ENCODE assay signal across 18 cellular contexts in the genomic region with DNA sequence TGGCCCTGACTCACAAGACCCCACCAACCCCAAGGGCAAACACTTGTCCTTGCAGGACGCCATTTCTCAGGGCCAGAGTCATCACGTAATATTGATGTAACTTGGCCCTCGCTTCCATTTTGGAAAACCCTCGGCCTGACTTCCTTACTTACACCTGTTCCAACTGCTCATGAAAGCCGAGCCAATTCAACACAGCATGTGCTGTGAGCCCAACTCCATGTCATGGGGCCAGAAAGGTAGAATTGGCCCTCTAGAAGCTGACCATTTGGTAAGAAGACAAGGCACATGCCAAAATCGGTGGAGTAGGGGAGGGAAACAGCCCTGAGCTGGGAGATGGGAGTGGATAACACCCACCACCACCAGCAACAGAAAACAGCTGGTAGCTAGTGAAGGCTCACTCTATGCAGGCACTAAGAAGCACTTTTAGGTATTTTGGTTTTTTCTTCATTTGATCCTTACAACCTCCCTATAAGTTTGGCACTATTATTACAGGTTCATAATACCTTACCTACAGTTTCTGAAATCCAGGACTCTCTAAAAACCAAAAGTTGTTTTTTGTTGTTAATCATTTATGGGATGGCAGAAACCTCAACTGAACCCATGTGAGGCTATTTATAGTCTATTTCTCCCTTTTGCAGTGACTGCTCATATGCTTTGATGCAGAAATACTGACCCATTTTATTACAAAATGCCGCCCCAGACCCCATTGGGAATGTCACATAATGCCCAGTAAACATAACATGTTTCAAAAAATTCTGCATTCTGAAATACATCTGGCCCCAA. TPM values are rescaled to one million over a fixed set of nuclear protein-coding genes. Genes with fewer than 3 reads are reported as not detected.
DNase-seq lines count a peak whose midpoint lies in the region; ATAC-seq, FAIRE-seq and TF ChIP-seq lines count a peak whose summit lies in the region.
"Had no signal": no experiment of that assay in that cellular context is flagged by ENCODE, and none has a peak within 500 bp of the region (broad histone marks: within the 10 kb centered on the region; RNA-seq: fewer than 3 reads in every experiment).

No MANE protein-coding gene starts in this region.

- in situ Hi-C loops in HepG2 (cut with HindIII; ENCODE audit: extremely low pct_ligation_motif_present, low pct_unique_long_range_greater_than_20kb) = no loop called here

- no peaks in the 10 kb centered on the region for H3K27me3 ChIP-seq in liver (ENCODE audit: control insufficient read depth in 4 of 4, insufficient read depth in 4 of 4, low read length in 3 of 4)
- peaks cover 1 to 9% of the 10 kb centered on the region in 2 experiments for H3K27me3 ChIP-seq in HepG2 (ENCODE audit: control insufficient read depth in 1 of 2, insufficient read depth in 2 of 2, low read length in 2 of 2)
- H3K27me3 ChIP-seq in bronchial epithelial cell (ENCODE audit: control insufficient read depth, insufficient read depth, low read length) = no peaks in the 10 kb centered on the region

- H3K79me2 ChIP-seq in HepG2 (ENCODE audit: insufficient read depth, low read length) = no peaks in the 10 kb centered on the region

- H3K36me3 ChIP-seq in liver (ENCODE audit: control insufficient read depth in 4 of 4, insufficient read depth in 3 of 4, low read depth in 1 of 4, low read length in 3 of 4) (no peaks in the 10 kb centered on the region), HepG2 (replicated peaks in 1 of 2; ENCODE audit: control insufficient read depth in 1 of 2, insufficient read depth in 2 of 2, low read length in 2 of 2) (no peaks in the 10 kb centered on the region), bronchial epithelial cell (ENCODE audit: control insufficient read depth, insufficient read depth, low read length) (no peaks in the 10 kb centered on the region)

- TF ChIP-seq RAD21 in liver (IDR thresholded peaks at IDR 0.05) = no peak
- TF ChIP-seq RAD21 in HepG2 (CRISPR knock-in tag; IDR thresholded peaks at IDR 0.05) = no peak

- H4K20me1 ChIP-seq in HepG2 (ENCODE audit: insufficient read depth, low read length) = no peaks in the 10 kb centered on the region

- no peak for DNase-seq in HepG2 (ENCODE audit: low spot score)
- no peak for DNase-seq in bronchial epithelial cell (ENCODE audit: low read depth)
- peak; percentile 58 for DNase-seq in myocyte (ENCODE audit: low read depth)
- no peak for DNase-seq in activated CD4-positive, alpha-beta T cell treated with anti-CD3 and anti-CD28 coated beads, Interleukin-2, amount 50 U/mL, for 1 hour
- DNase-seq in sciatic nerve (ENCODE audit: low spot score) = no peak
- no peak for DNase-seq in NCI-H446 (lab: John Stamatoyannopoulos, UW)
- DNase-seq in Right ventricle myocardium inferior (ENCODE audit: missing footprints) = no peak
- DNase-seq: CD4-positive, alpha-beta T cell; Karpas-422; NCI-H1105; NCI-H1436 treated with DMSO at 0.1 percent for 48 hours; NCI-H187 treated with DMSO at 0.1 percent for 48 hours; NCI-H774; SK-N-SH had no signal

- TF ChIP-seq EP300 in HepG2 (IDR thresholded peaks at IDR 0.05; ENCODE audit: low read depth in 2 of 2, low read length in 2 of 2) (no peak), HepG2 (CRISPR knock-in tag; IDR thresholded peaks at IDR 0.05; ENCODE audit: borderline replicate concordance) (no peak)

- ATAC-seq in HepG2 (no peak), sciatic nerve (no peak), Right ventricle myocardium inferior (no peak)

- BruUV-seq in HepG2 (replicated peaks; lab: Mats Ljungman, UMichigan) = no TSS peak

- CTCF ChIA-PET in HepG2 (lab: Yijun Ruan, JAX; ENCODE audit: low intra/inter-chr PET ratio, low total read pairs) = no interaction called here

- TF ChIP-seq POLR2A in HepG2 (IDR thresholded peaks at IDR 0.05; ENCODE audit: insufficient read depth in 1 of 2, low read depth in 2 of 2, low read length in 2 of 2) = no peak

- intact Hi-C loops in HepG2 (cut with micrococcal nuclease; ENCODE audit: unreplicated experiment) (no loop called here), sciatic nerve (cut with DNase I) (no loop called here), Right ventricle myocardium inferior (cut with DNase I) (loop anchor here (5.0 kb wide), 1 partner anchor 52 kb away; no protein-coding TSS in a partner anchor)

- TF ChIP-seq CTCF in liver (IDR thresholded peaks at IDR 0.05; ENCODE audit: low read depth, low read length, missing input control) (no peak), HepG2 (CRISPR knock-in tag; IDR thresholded peaks at IDR 0.05) (no peak), bronchial epithelial cell (IDR thresholded peaks at IDR 0.05; ENCODE audit: insufficient read depth, low read length, severe bottlenecking) (no peak)

- POLR2A ChIA-PET in HepG2 (lab: Yijun Ruan, JAX) = no interaction called here

- H3K4me3 ChIP-seq in liver (ENCODE audit: low read depth in 1 of 3, low read length in 3 of 3) (no peak overlapping the region), HepG2 (replicated peaks in 1 of 3; ENCODE audit: insufficient read depth in 1 of 3, low read depth in 2 of 3, low read length in 3 of 3) (no peak overlapping the region), bronchial epithelial cell (ENCODE audit: low read depth, low read length) (no peak overlapping the region)

- H2AFZ ChIP-seq in HepG2 (ENCODE audit: low read length) = no peak overlapping the region

- H3K4me1 ChIP-seq in liver (ENCODE audit: control insufficient read depth in 4 of 4, insufficient read depth in 4 of 4, low read length in 3 of 4) (peaks cover 46 to 78% (median 66%) of the 10 kb centered on the region in 4 donors), HepG2 (ENCODE audit: insufficient read depth, low read length) (peaks cover 9% of the 10 kb centered on the region; the same call in 1 of the 2 replicates)

- peak overlapping the region; percentile 68 to 76 for H3K27ac ChIP-seq in liver (ENCODE audit: low read depth in 1 of 2, low read length in 2 of 2)
- H3K27ac ChIP-seq in HepG2 (ENCODE audit: extremely low read length, insufficient read depth, low read length) = no peak overlapping the region
- H3K27ac ChIP-seq: 22Rv1 had no signal

- WGBS in liver = 78% methylated on average over 7 of the region's 7 CpGs
- 63% methylated on average over 7 of the region's 7 CpGs for WGBS in HepG2 (ENCODE audit: low lambda C conversion rate)

- H3K9ac ChIP-seq in liver (ENCODE audit: low read depth in 1 of 2, low read length in 2 of 2) (no peak overlapping the region), HepG2 (ENCODE audit: insufficient read depth, low read depth, low read length) (no peak overlapping the region)
- H3K9ac ChIP-seq: SK-N-SH had no signal

- FAIRE-seq in HepG2 (lab: Jason Lieb, UNC) (no peak), bronchial epithelial cell (lab: Jason Lieb, UNC) (peak; percentile 36)
- FAIRE-seq: H54, RCC 7860 had no signal

- H3K4me2 ChIP-seq in HepG2 (ENCODE audit: low read depth, low read length) = no peak overlapping the region
- H3K4me2 ChIP-seq: SK-N-SH had no signal

- H3K9me3 ChIP-seq in liver (ENCODE audit: control insufficient read depth in 4 of 4, low read length in 3 of 4) (no peaks in the 10 kb centered on the region), HepG2 (ENCODE audit: low read length) (no peaks in the 10 kb centered on the region)
- H3K9me3 ChIP-seq: SK-N-SH had no signal

RNA-seq across cellular contexts. Expression of gene TTC7B, which starts 6.5 kb away (rescaled TPM):
- total RNA-seq in liver (10 to 100 TPM in 1 of 2 donors, 1 to 10 TPM in 1; 9.1 to 31.0 TPM), HepG2 (2016; rRNA removed; fragmentation: Illumina TruSeq; extraction: Trizol) (1.3 and 2.4 TPM in 2 replicates), bronchial epithelial cell (2.9 and 7.2 TPM in 2 replicates), myocyte (40.6 and 42.1 TPM in 2 replicates), sciatic nerve (41.4 TPM), Right ventricle myocardium inferior (67.5 TPM)
- polyA plus RNA-seq in liver (10 to 100 TPM in 1 of 2 donors, 1 to 10 TPM in 1; 9.5 to 15.4 TPM), HepG2 (2011; rRNA removed) (3.2 and 4.5 TPM in 2 replicates)
- total RNA-seq in HepG2 (2016; cell fraction: cytosol; rRNA removed; fragmentation: Illumina TruSeq; extraction: Trizol; ENCODE audit: low read depth) = 2.6 and 3.2 TPM in 2 replicates
- total RNA-seq in HepG2 (2016; cell fraction: insoluble cytoplasmic fraction; rRNA removed; fragmentation: Illumina TruSeq; extraction: Trizol) = 2.0 TPM in 2 replicates
- 7.9 and 8.4 TPM in 2 replicates for total RNA-seq in HepG2 (2016; cell fraction: membrane; rRNA removed; fragmentation: Illumina TruSeq; extraction: Trizol)
- 1.1 and 2.2 TPM in 2 replicates for total RNA-seq in HepG2 (2016; cell fraction: nucleus; rRNA removed; fragmentation: Illumina TruSeq; extraction: Trizol)
- polyA plus RNA-seq in HepG2 (2011; cell fraction: cytosol; rRNA removed) = 2.5 and 3.9 TPM in 2 replicates
- 2.6 and 2.8 TPM in 2 replicates for polyA plus RNA-seq in HepG2 (2011; cell fraction: nucleus; rRNA removed)
- polyA plus RNA-seq in HepG2 (2012) = 3.0 and 5.4 TPM in 2 replicates
- 4.6 and 7.5 TPM in 2 replicates for polyA plus RNA-seq in HepG2 (2016; cell fraction: cytosol; fragmentation: Illumina TruSeq; extraction: Trizol; ENCODE audit: low read depth)
- polyA plus RNA-seq in HepG2 (2016; cell fraction: insoluble cytoplasmic fraction; fragmentation: Illumina TruSeq; extraction: Trizol; ENCODE audit: low read depth) = 3.9 and 4.3 TPM in 2 replicates
- polyA plus RNA-seq in HepG2 (2016; cell fraction: membrane; fragmentation: Illumina TruSeq; extraction: Trizol; ENCODE audit: low read depth) = 8.4 and 12.0 TPM in 2 replicates
- polyA plus RNA-seq in HepG2 (2016; cell fraction: nucleus; fragmentation: Illumina TruSeq; extraction: Trizol; ENCODE audit: insufficient read depth, low read depth) = 3.6 and 5.4 TPM in 2 replicates
- polyA minus RNA-seq in HepG2 (2011; rRNA and poly(A)+ RNA removed; ENCODE audit: low replicate concordance) = 6.2 and 22.2 TPM in 2 replicates
- 4.2 and 9.8 TPM in 2 replicates for polyA minus RNA-seq in HepG2 (2011; cell fraction: cytosol; rRNA and poly(A)+ RNA removed)
- 1.8 and 3.2 TPM in 2 replicates for polyA minus RNA-seq in HepG2 (2011; cell fraction: nucleus; rRNA and poly(A)+ RNA removed)
- 32.9 TPM for polyA plus RNA-seq in myocyte (2012)
